19 cellular contexts compared by ENCODE assay signal in genomic region chr2:38825956-38826355, GRCh38. TPM values are rescaled to one million over a fixed set of nuclear protein-coding genes. Genes with fewer than 3 reads are reported as not detected.
DNase-seq lines count a peak whose midpoint lies in the region; ATAC-seq, FAIRE-seq and TF ChIP-seq lines count a peak whose summit lies in the region.
"Had no signal": no experiment of that assay in that cellular context is flagged by ENCODE, and none has a peak within 500 bp of the region (broad histone marks: within the 10 kb centered on the region; RNA-seq: fewer than 3 reads in every experiment).

No MANE protein-coding gene starts in this region.

- H3K4me1 Mint-ChIP-seq in HFFc6 (ENCODE audit: low read depth), result peaks cover 11% of the 10 kb centered on the region
- H3K4me1 Mint-ChIP-seq: B cell; CD4-positive, CD25-positive, alpha-beta regulatory T cell had no signal

- POLR2A ChIA-PET in A549 (lab: Yijun Ruan, JAX), result interaction anchor here (5.3 kb wide), 1 partner anchor 75 kb away, joined by 36 read pairs; the partner anchor contains the start of gene SRSF7

- H3K9me3 ChIP-seq in A549, result no peaks in the 10 kb centered on the region
- H3K9me3 ChIP-seq: BLaER1, Caco-2 had no signal

- WGBS in A549 (ENCODE audit: missing lambda C conversion rate), result 88% methylated on average over 2 of the region's 2 CpGs

- TF ChIP-seq RAD21 in A549 (conservative IDR thresholded peaks at IDR 0.05 in 1 of 2, IDR thresholded peaks at IDR 0.05 in 1 of 2), result 0 out of 5 replicates have a peak, but pooled peaks of 1 of the 2 experiments have one; percentile 13

- peak; percentile 61 to 67; a peak in 3 of 6 replicates for ATAC-seq in A549
- no peak for ATAC-seq in foreskin keratinocyte
- ATAC-seq in GM21423 (IDR thresholded peaks at IDR 0.05; ENCODE audit: unreplicated experiment), result no peak
- ATAC-seq: CD8-positive, alpha-beta T cell; GM23338; HCT116 had no signal

- CTCF ChIA-PET in A549 (lab: Yijun Ruan, JAX), result interaction anchor here (1.1 to 2.7 kb wide), 4 partner anchors 9 to 510 kb away, joined by 3 to 11 read pairs (median 4); no protein-coding TSS in a partner anchor

- no peaks in the 10 kb centered on the region for H3K27me3 Mint-ChIP-seq in HFFc6 (ENCODE audit: insufficient read depth)
- H3K27me3 Mint-ChIP-seq: B cell; CD4-positive, CD25-positive, alpha-beta regulatory T cell had no signal

- peak overlapping the region; percentile 2; the same call in 1 of the 2 replicates for H3K27ac Mint-ChIP-seq in HFFc6
- H3K27ac Mint-ChIP-seq: B cell; CD8-positive, alpha-beta T cell; GM23338 had no signal

- H3K4me3 Mint-ChIP-seq in HFFc6, result no peak overlapping the region
- H3K4me3 Mint-ChIP-seq: B cell; CD4-positive, CD25-positive, alpha-beta regulatory T cell; CD8-positive, alpha-beta T cell; GM23338; H9 had no signal

- no peak for TF ChIP-seq EP300 in A549 (IDR thresholded peaks at IDR 0.05)

- no peak for TF ChIP-seq POLR2A in A549 (IDR thresholded peaks at IDR 0.05; ENCODE audit: low read length)

- FAIRE-seq in A549 (lab: Jason Lieb, UNC) (no peak), TTC549 (lab: Jason Lieb, UNC) (peak; percentile 51)
- FAIRE-seq: G401.6, GM12892 had no signal

- H3K27ac ChIP-seq in A549 (no peak overlapping the region), foreskin keratinocyte (no peak overlapping the region)
- H3K27ac ChIP-seq: BLaER1, C4-2B had no signal

- peak in 1 of 2 experiments; percentile 20 for DNase-seq in A549 (ENCODE audit: low read depth in 1 of 2, low spot score in 1 of 2)
- DNase-seq in HFFc6, result no peak
- no peak for DNase-seq in foreskin keratinocyte
- no peak for DNase-seq in NCI-H1930 (lab: John Stamatoyannopoulos, UW)
- DNase-seq: Caco-2; CD4-positive, CD25-positive, alpha-beta regulatory T cell; CD8-positive, alpha-beta T cell; DMS153; DND-41; H9 had no signal

- H3K4me2 ChIP-seq in A549, result no peak overlapping the region
- H3K4me2 ChIP-seq: BLaER1, GM23338 had no signal

- peaks cover 31% of the 10 kb centered on the region for H3K36me3 Mint-ChIP-seq in HFFc6 (ENCODE audit: low read depth)

- H3K27me3 ChIP-seq in foreskin keratinocyte, result no peaks in the 10 kb centered on the region
- H3K27me3 ChIP-seq: BLaER1 had no signal

- no peak overlapping the region for H3K4me3 ChIP-seq in A549
- H3K4me3 ChIP-seq: BLaER1, GM23338 had no signal

- no peak for TF ChIP-seq CTCF in A549 (IDR thresholded peaks at IDR 0.05)
- TF ChIP-seq CTCF in HFFc6 (IDR thresholded peaks at IDR 0.05), result no peak
- TF ChIP-seq CTCF in foreskin keratinocyte (conservative IDR thresholded peaks at IDR 0.05), result peak; percentile 11

- H3K4me1 ChIP-seq in A549, result peaks cover 16% of the 10 kb centered on the region
- H3K4me1 ChIP-seq in foreskin keratinocyte, result no peaks in the 10 kb centered on the region
- H3K4me1 ChIP-seq: BLaER1 had no signal

- H3K9me3 Mint-ChIP-seq in HFFc6, result no peaks in the 10 kb centered on the region
- H3K9me3 Mint-ChIP-seq: CD8-positive, alpha-beta T cell; GM23338; H9 had no signal

TF ChIP-seq in A549, 52 proteins besides CTCF, POLR2A, EP300 and RAD21:
- TF ChIP-seq GATA3 (IDR thresholded peaks at IDR 0.05; ENCODE audit: borderline replicate concordance), result no peak
- TF ChIP-seq ZFP36 (IDR thresholded peaks at IDR 0.05; ENCODE audit: borderline replicate concordance, partially characterized antibody), result no peak
- no peak for TF ChIP-seq RCOR1 (IDR thresholded peaks at IDR 0.05; ENCODE audit: low read depth, low read length)
- no peak for TF ChIP-seq BHLHE40 (IDR thresholded peaks at IDR 0.05; ENCODE audit: low read depth, low read length)
- TF ChIP-seq, protein P1, sequence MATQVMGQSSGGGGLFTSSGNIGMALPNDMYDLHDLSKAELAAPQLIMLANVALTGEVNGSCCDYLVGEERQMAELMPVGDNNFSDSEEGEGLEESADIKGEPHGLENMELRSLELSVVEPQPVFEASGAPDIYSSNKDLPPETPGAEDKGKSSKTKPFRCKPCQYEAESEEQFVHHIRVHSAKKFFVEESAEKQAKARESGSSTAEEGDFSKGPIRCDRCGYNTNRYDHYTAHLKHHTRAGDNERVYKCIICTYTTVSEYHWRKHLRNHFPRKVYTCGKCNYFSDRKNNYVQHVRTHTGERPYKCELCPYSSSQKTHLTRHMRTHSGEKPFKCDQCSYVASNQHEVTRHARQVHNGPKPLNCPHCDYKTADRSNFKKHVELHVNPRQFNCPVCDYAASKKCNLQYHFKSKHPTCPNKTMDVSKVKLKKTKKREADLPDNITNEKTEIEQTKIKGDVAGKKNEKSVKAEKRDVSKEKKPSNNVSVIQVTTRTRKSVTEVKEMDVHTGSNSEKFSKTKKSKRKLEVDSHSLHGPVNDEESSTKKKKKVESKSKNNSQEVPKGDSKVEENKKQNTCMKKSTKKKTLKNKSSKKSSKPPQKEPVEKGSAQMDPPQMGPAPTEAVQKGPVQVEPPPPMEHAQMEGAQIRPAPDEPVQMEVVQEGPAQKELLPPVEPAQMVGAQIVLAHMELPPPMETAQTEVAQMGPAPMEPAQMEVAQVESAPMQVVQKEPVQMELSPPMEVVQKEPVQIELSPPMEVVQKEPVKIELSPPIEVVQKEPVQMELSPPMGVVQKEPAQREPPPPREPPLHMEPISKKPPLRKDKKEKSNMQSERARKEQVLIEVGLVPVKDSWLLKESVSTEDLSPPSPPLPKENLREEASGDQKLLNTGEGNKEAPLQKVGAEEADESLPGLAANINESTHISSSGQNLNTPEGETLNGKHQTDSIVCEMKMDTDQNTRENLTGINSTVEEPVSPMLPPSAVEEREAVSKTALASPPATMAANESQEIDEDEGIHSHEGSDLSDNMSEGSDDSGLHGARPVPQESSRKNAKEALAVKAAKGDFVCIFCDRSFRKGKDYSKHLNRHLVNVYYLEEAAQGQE (IDR thresholded peaks at IDR 0.05), result no peak
- TF ChIP-seq TP53 (CRISPR knock-in tag; IDR thresholded peaks at IDR 0.05), result no peak
- TF ChIP-seq ESRRA (IDR thresholded peaks at IDR 0.05; ENCODE audit: borderline replicate concordance, low read length), result no peak
- TF ChIP-seq RARB (CRISPR knock-in tag; IDR thresholded peaks at IDR 0.05), result no peak
- TF ChIP-seq KDM1A (IDR thresholded peaks at IDR 0.05; ENCODE audit: low read depth), result no peak
- TF ChIP-seq TFCP2L1 (CRISPR knock-in tag; IDR thresholded peaks at IDR 0.05), result no peak
- TF ChIP-seq HEYL (CRISPR knock-in tag; IDR thresholded peaks at IDR 0.05), result no peak
- TF ChIP-seq SMC3 (IDR thresholded peaks at IDR 0.05), result no peak

RNA-seq across cellular contexts. Expression of gene GEMIN6, which starts 47.9 kb away (rescaled TPM):
- 46.7 and 51.2 TPM in 2 replicates for polyA plus RNA-seq in A549 (2011; rRNA removed)
- polyA plus RNA-seq in A549 (2012; cell fraction: cytosol; rRNA removed), result 19.8 and 22.5 TPM in 2 replicates
- polyA plus RNA-seq in A549 (2012; cell fraction: nucleus; rRNA removed), result 4.4 and 8.1 TPM in 2 replicates
- 53.2 to 59.0 TPM (median 53.5 TPM) in 3 replicates for polyA plus RNA-seq in A549 (2017; fragmentation: RNase III; extraction: RNeasy Plus Mini Kit Qiagen cat#74134 plus additional on column Dnase treatment)
- 8.5 and 12.0 TPM in 2 replicates for polyA minus RNA-seq in A549 (2011; rRNA and poly(A)+ RNA removed)
- 10 to 100 TPM; 17.0 to 23.2 (median 20.1) TPM for total RNA-seq in HFFc6 (2021; fragmentation: NEBNext Ultra II Directional; extraction: Animal tissue kit (Norgen Biotek cat#: 25700))
- total RNA-seq in foreskin keratinocyte, result 21.4 and 22.6 TPM in 2 replicates
- polyA plus RNA-seq in foreskin keratinocyte, result 24.1 and 32.0 TPM in 2 replicates

RNA-seq across cellular contexts. Expression of gene DHX57, which starts 49.8 kb away (rescaled TPM):
- polyA plus RNA-seq in A549 (2011; rRNA removed) (31.8 and 36.8 TPM in 2 replicates), A549 (2017; fragmentation: RNase III; extraction: RNeasy Plus Mini Kit Qiagen cat#74134 plus additional on column Dnase treatment) (20.6 to 21.6 TPM (median 21.1 TPM) in 3 replicates), foreskin keratinocyte (11.7 and 12.6 TPM in 2 replicates)
- polyA plus RNA-seq in A549 (2012; cell fraction: cytosol; rRNA removed), result 8.8 and 9.3 TPM in 2 replicates
- 9.7 and 13.7 TPM in 2 replicates for polyA plus RNA-seq in A549 (2012; cell fraction: nucleus; rRNA removed)
- polyA minus RNA-seq in A549 (2011; rRNA and poly(A)+ RNA removed), result 37.3 and 37.5 TPM in 2 replicates
- 10 to 100 TPM; 16.4 to 24.1 (median 20.4) TPM for total RNA-seq in HFFc6 (2021; fragmentation: NEBNext Ultra II Directional; extraction: Animal tissue kit (Norgen Biotek cat#: 25700))
- total RNA-seq in foreskin keratinocyte, result 26.1 and 26.6 TPM in 2 replicates

RNA-seq across cellular contexts. Expression of gene MORN2, which starts 49.8 kb away (rescaled TPM):
- polyA plus RNA-seq in A549 (2011; rRNA removed) (32.5 and 54.7 TPM in 2 replicates), A549 (2017; fragmentation: RNase III; extraction: RNeasy Plus Mini Kit Qiagen cat#74134 plus additional on column Dnase treatment) (44.7 to 48.9 TPM (median 45.9 TPM) in 3 replicates), foreskin keratinocyte (26.0 and 27.3 TPM in 2 replicates)
- polyA plus RNA-seq in A549 (2012; cell fraction: cytosol; rRNA removed), result 13.7 and 19.5 TPM in 2 replicates
- 4.0 and 8.2 TPM in 2 replicates for polyA plus RNA-seq in A549 (2012; cell fraction: nucleus; rRNA removed)
- polyA minus RNA-seq in A549 (2011; rRNA and poly(A)+ RNA removed), result 3.1 and 3.5 TPM in 2 replicates
- 10 to 100 TPM; 15.1 to 23.0 (median 19.4) TPM for total RNA-seq in HFFc6 (2021; fragmentation: NEBNext Ultra II Directional; extraction: Animal tissue kit (Norgen Biotek cat#: 25700))
- 17.3 and 20.5 TPM in 2 replicates for total RNA-seq in foreskin keratinocyte

Comparison
In these comparisons a context has a peak if more than half of its experiments do, and no peak if none do; other contexts are left out.
1. ATAC-seq: peak in A549 (2 of 2); none in foreskin keratinocyte (single experiment) and GM21423 (single experiment).